Comparison of ENCODE assay signal across 8 cellular contexts in the genomic region with DNA sequence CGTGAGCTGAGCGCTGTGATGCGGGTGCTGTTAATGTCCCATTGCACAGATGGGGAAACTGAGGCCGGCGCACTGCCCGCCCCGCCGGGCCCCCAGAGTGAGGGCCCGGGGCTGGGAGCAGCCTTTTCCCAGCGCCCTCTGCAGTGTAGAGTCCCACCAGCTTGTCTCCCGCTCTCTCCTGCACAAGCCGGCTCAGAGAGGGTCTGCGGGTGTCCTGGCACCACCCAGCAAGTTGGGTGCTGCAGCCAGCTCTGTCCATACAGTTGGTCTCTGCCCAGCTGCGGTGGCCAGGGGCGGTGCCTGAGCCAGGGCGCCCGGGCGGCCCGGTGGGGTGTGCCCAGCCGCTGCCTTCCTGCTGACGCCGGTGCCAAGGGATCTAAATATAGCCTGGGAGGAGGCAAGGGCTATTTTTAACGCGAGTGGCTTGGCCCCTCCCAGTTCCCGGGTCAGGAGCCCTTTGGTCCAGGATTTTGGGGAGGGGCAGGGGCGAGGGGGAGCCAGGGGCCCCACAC. TPM values are rescaled to one million over a fixed set of nuclear protein-coding genes. Genes with fewer than 3 reads are reported as not detected.
DNase-seq lines count a peak whose midpoint lies in the region; ATAC-seq, FAIRE-seq and TF ChIP-seq lines count a peak whose summit lies in the region.

No MANE protein-coding gene starts in this region.

- POLR2A ChIA-PET in CD8-positive, alpha-beta T cell (lab: Charles Lee), result interaction anchor here (0.7 to 5.0 kb wide), 3 partner anchors 8 to 85 kb away, joined by 4 to 51 read pairs (median 5); partner anchors contain the start of gene GADD45B
- POLR2A ChIA-PET in activated CD4-positive, alpha-beta memory T cell treated with anti-CD3 and anti-CD28 coated beads, Interleukin-2, amount 10 ng/mL, durations not matched to agents 7 days and 5 days (lab: Charles Lee), result interaction anchor here (0.8 to 8.8 kb wide), 10 partner anchors 8 to 126 kb away, joined by 3 to 127 read pairs (median 4); partner anchors contain the start of gene GADD45B

- H3K36me3 ChIP-seq in CD8-positive, alpha-beta T cell (ENCODE audit: insufficient read depth, low read length), result no peaks in the 10 kb centered on the region
- no peaks in the 10 kb centered on the region for H3K36me3 ChIP-seq in neuron (ENCODE audit: insufficient read depth, low read length)

- H3K4me1 Mint-ChIP-seq in CD8-positive, alpha-beta T cell (ENCODE audit: low read depth), result peaks cover 33% of the 10 kb centered on the region
- H3K4me1 Mint-ChIP-seq in activated CD4-positive, alpha-beta memory T cell treated with anti-CD3 and anti-CD28 coated beads, Interleukin-2, amount 10 ng/mL, durations not matched to agents 7 days and 5 days, result peaks cover 47% of the 10 kb centered on the region

- H3K27ac ChIP-seq in CD8-positive, alpha-beta T cell (ENCODE audit: low read depth, low read length), result peak overlapping the region; percentile 55
- no peak overlapping the region for H3K27ac ChIP-seq in HL-60 (replicated peaks)

- H3K27ac Mint-ChIP-seq in CD8-positive, alpha-beta T cell, result no peak overlapping the region
- H3K27ac Mint-ChIP-seq in activated CD4-positive, alpha-beta memory T cell treated with anti-CD3 and anti-CD28 coated beads, Interleukin-2, amount 10 ng/mL, durations not matched to agents 7 days and 5 days, result peak overlapping the region; percentile 49

- no peak overlapping the region for H2AFZ ChIP-seq in neuron (ENCODE audit: low read depth, low read length)

- ATAC-seq in CD8-positive, alpha-beta T cell, result peak; percentile 26

- no peaks in the 10 kb centered on the region for H3K9me3 ChIP-seq in CD8-positive, alpha-beta T cell (ENCODE audit: low read length)
- no peaks in the 10 kb centered on the region for H3K9me3 ChIP-seq in neuron (ENCODE audit: low read length)

- TF ChIP-seq CTCF in CD8-positive, alpha-beta T cell (IDR thresholded peaks at IDR 0.05), result no peak
- TF ChIP-seq CTCF in HL-60 (IDR thresholded peaks at IDR 0.05; ENCODE audit: insufficient read depth, low read length), result no peak

- FAIRE-seq in frontal cortex (lab: Jason Lieb, UNC), result no peak

- DNase-seq in CD8-positive, alpha-beta T cell, result peak in 2 of 7 experiments; percentile 41 to 57
- DNase-seq in HL-60 (ENCODE audit: low read depth in 1 of 2, low spot score in 1 of 2) (peak in 1 of 2 experiments; percentile 16), frontal cortex (ENCODE audit: low spot score in 2 of 2) (peak; percentile 55 to 77), NCI-H1436 treated with DMSO at 0.1 percent for 48 hours (lab: John Stamatoyannopoulos, UW) (no peak), hippocampal formation (lab: John Stamatoyannopoulos, UW) (no peak), SIG-M5 (lab: John Stamatoyannopoulos, UW) (no peak)
- DNase-seq in activated CD4-positive, alpha-beta memory T cell treated with anti-CD3 and anti-CD28 coated beads, Interleukin-2, amount 10 ng/mL, durations not matched to agents 7 days and 5 days, result peak; percentile 58

- intact Hi-C loops in CD8-positive, alpha-beta T cell (cut with DNase I, micrococcal nuclease), result no loop called here

- H3K4me3 Mint-ChIP-seq in CD8-positive, alpha-beta T cell, result peak overlapping the region; percentile 76
- peak overlapping the region; percentile 61 for H3K4me3 Mint-ChIP-seq in activated CD4-positive, alpha-beta memory T cell treated with anti-CD3 and anti-CD28 coated beads, Interleukin-2, amount 10 ng/mL, durations not matched to agents 7 days and 5 days

- peaks cover 19% of the 10 kb centered on the region for H3K4me1 ChIP-seq in CD8-positive, alpha-beta T cell (ENCODE audit: insufficient read depth, low read length)
- no peaks in the 10 kb centered on the region for H3K4me1 ChIP-seq in neuron (ENCODE audit: insufficient read depth, low read length)

- H3K36me3 Mint-ChIP-seq in CD8-positive, alpha-beta T cell, result no peaks in the 10 kb centered on the region
- no peaks in the 10 kb centered on the region for H3K36me3 Mint-ChIP-seq in activated CD4-positive, alpha-beta memory T cell treated with anti-CD3 and anti-CD28 coated beads, Interleukin-2, amount 10 ng/mL, durations not matched to agents 7 days and 5 days (ENCODE audit: low read depth)

- H3K27me3 ChIP-seq in CD8-positive, alpha-beta T cell (ENCODE audit: insufficient read depth, low read length), result peaks cover 9% of the 10 kb centered on the region
- no peaks in the 10 kb centered on the region for H3K27me3 ChIP-seq in HL-60 (ENCODE audit: insufficient read depth, poor library complexity, severe bottlenecking)
- peaks cover 35% of the 10 kb centered on the region for H3K27me3 ChIP-seq in neuron (ENCODE audit: insufficient read depth, low read length)

- peak overlapping the region; percentile 85 for H3K4me3 ChIP-seq in CD8-positive, alpha-beta T cell (ENCODE audit: low read depth, low read length)
- H3K4me3 ChIP-seq in HL-60 (replicated peaks; ENCODE audit: insufficient read depth, low read length) (peak overlapping the region; percentile 51), neuron (ENCODE audit: low read length) (peak overlapping the region; percentile 16)

- H3K9me3 Mint-ChIP-seq in CD8-positive, alpha-beta T cell, result no peaks in the 10 kb centered on the region
- no peaks in the 10 kb centered on the region for H3K9me3 Mint-ChIP-seq in activated CD4-positive, alpha-beta memory T cell treated with anti-CD3 and anti-CD28 coated beads, Interleukin-2, amount 10 ng/mL, durations not matched to agents 7 days and 5 days

- peaks cover 18% of the 10 kb centered on the region for H3K27me3 Mint-ChIP-seq in CD8-positive, alpha-beta T cell (ENCODE audit: low read depth)
- peaks cover 40% of the 10 kb centered on the region for H3K27me3 Mint-ChIP-seq in activated CD4-positive, alpha-beta memory T cell treated with anti-CD3 and anti-CD28 coated beads, Interleukin-2, amount 10 ng/mL, durations not matched to agents 7 days and 5 days

- CTCF ChIA-PET in CD8-positive, alpha-beta T cell (lab: Charles Lee), result interaction anchor here (1.1 to 1.9 kb wide), 3 partner anchors 14 to 119 kb away, joined by 3 to 5 read pairs (median 4); partner anchors contain the start of gene GADD45B
- CTCF ChIA-PET in activated CD4-positive, alpha-beta memory T cell treated with anti-CD3 and anti-CD28 coated beads, Interleukin-2, amount 10 ng/mL, durations not matched to agents 7 days and 5 days (lab: Charles Lee), result interaction anchor here (0.6 to 2.4 kb wide), 4 partner anchors 11 to 429 kb away, joined by 3 to 8 read pairs (median 6); partner anchors contain the start of gene GADD45B

RNA-seq across cellular contexts. Expression of gene GADD45B, which starts 19.3 kb away (rescaled TPM):
- total RNA-seq in CD8-positive, alpha-beta T cell, result 100 to 1,000 TPM; 441 to 446 TPM
- total RNA-seq in activated CD4-positive, alpha-beta memory T cell treated with anti-CD3 and anti-CD28 coated beads, Interleukin-2, amount 10 ng/mL, durations not matched to agents 7 days and 5 days, result 10 to 100 TPM; 52.2 to 54.3 TPM
- total RNA-seq in frontal cortex, result 1.2 TPM

RNA-seq across cellular contexts. Expression of gene LMNB2, which starts 38.4 kb away (rescaled TPM):
- total RNA-seq in CD8-positive, alpha-beta T cell, result 10 to 100 TPM; 13.5 to 15.9 TPM
- total RNA-seq in activated CD4-positive, alpha-beta memory T cell treated with anti-CD3 and anti-CD28 coated beads, Interleukin-2, amount 10 ng/mL, durations not matched to agents 7 days and 5 days, result 10 to 100 TPM; 92.9 to 96.6 TPM
- total RNA-seq in frontal cortex, result 46.9 TPM

Comparison
In these comparisons a context has a peak if more than half of its experiments do, and no peak if none do; other contexts are left out.
1. DNase-seq: peak in activated CD4-positive, alpha-beta memory T cell treated with anti-CD3 and anti-CD28 coated beads, Interleukin-2, amount 10 ng/mL, durations not matched to agents 7 days and 5 days (single experiment) and frontal cortex (2 of 2); none in NCI-H1436 treated with DMSO at 0.1 percent for 48 hours (single experiment), hippocampal formation (0 of 2) and SIG-M5 (single experiment).
2. H3K4me3 ChIP-seq: peak in every context shown above with its lines; median percentile 85 in CD8-positive, alpha-beta T cell; 51 in HL-60; 16 in neuron.
3. RNA of gene GADD45B, which starts 19.3 kb away (total RNA-seq): 441 to 446 TPM in CD8-positive, alpha-beta T cell and 52.2 to 54.3 TPM in activated CD4-positive, alpha-beta memory T cell treated with anti-CD3 and anti-CD28 coated beads, Interleukin-2, amount 10 ng/mL, durations not matched to agents 7 days and 5 days; 1.2 TPM in frontal cortex (single experiment); every median in the first group is over 10 times any median in the second.